ENCODE assay signal across 8 cellular contexts in the genomic region with DNA sequence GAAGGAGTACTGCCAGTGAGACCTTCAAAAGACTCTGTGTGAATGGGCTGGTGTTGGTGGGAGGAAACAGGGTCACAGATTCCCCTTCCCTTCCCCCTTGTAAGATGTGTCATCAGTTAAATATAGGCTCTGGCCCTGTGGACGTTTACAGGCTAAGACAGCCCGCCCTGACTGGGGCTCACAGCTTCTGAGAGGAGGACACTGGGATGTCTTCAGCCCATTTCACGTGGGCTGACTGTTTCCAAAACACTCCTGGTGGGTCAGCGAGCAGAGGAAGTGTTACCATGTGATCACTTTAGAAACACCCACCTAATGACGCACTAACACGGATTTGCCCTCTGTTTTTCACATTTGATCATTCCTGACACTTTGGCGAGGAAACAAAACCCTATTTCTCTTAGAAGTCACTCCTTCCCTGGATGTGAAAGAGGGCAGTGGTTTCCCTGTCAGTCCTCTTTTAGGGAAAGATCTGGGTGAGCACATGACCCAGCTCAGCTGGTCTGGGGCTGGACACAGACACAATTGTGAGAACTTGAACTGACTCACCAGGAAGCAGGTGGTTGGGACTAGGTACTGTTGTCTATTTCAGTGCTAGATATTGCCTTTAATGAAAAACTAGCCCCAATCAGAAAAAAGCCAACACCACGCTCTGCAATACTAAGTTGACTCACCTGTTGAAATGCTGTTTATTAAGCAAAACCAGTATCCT. TPM values are rescaled to one million over a fixed set of nuclear protein-coding genes. Genes with fewer than 3 reads are reported as not detected.
DNase-seq lines count a peak whose midpoint lies in the region; ATAC-seq and TF ChIP-seq lines count a peak whose summit lies in the region.

No MANE protein-coding gene starts in this region.

- H3K4me1 ChIP-seq in RWPE2 (ENCODE audit: insufficient read depth, poor library complexity, severe bottlenecking) (peaks cover 33% of the 10 kb centered on the region), body of pancreas (peaks cover 36% of the 10 kb centered on the region), left lung (peaks cover 18 to 95% of the 10 kb centered on the region in 2 donors)

- H3K4me3 ChIP-seq in RWPE2 (ENCODE audit: severe bottlenecking) (no peak overlapping the region), body of pancreas (no peak overlapping the region), left lung (no peak overlapping the region)

- no peaks in the 10 kb centered on the region for H3K36me3 ChIP-seq in RWPE2 (ENCODE audit: low read depth)
- H3K36me3 ChIP-seq in body of pancreas (replicated peaks in 1 of 2; ENCODE audit: insufficient read depth in 1 of 2, low read depth in 2 of 2), result no peaks in the 10 kb centered on the region
- no peaks in the 10 kb centered on the region for H3K36me3 ChIP-seq in left lung

- no peak for DNase-seq in RWPE2 (ENCODE audit: low spot score)
- DNase-seq in body of pancreas, result peak; percentile 16 to 74 (median 38)
- peak in 1 of 2 donors; percentile 85 for DNase-seq in left lung
- DNase-seq in stimulated activated CD8-positive, alpha-beta memory T cell treated with anti-CD3 and anti-CD28 coated beads, Interleukin-4, amount 100 ng/mL, for 24 hours (ENCODE audit: low read depth), result peak; percentile 42
- DNase-seq in NCI-H187 (lab: John Stamatoyannopoulos, UW), result no peak
- no peak for DNase-seq in LoVo (ENCODE audit: low spot score)

- H3K27ac ChIP-seq in RWPE2 (ENCODE audit: poor library complexity, severe bottlenecking) (peak overlapping the region; percentile 21), body of pancreas (peak overlapping the region; percentile 3 to 74 (median 65)), left lung (peak overlapping the region; percentile 72 to 90)

- peak; percentile 65 for ATAC-seq in GM18867 (IDR thresholded peaks at IDR 0.05; ENCODE audit: unreplicated experiment)
- peak; percentile 57 for ATAC-seq in HG03025 (IDR thresholded peaks at IDR 0.05; ENCODE audit: low FRiP score, unreplicated experiment)
- peak; percentile 78 for ATAC-seq in RWPE2 (ENCODE audit: low read depth)
- peak; percentile 59 for ATAC-seq in body of pancreas
- peak; percentile 70 for ATAC-seq in left lung

- intact Hi-C loops in body of pancreas (cut with DNase I), result no loop called here
- intact Hi-C loops in left lung (cut with DNase I), result loop anchor here in 1 of 2 donors (10.0 kb wide), 1 partner anchor 78 kb away; no protein-coding TSS in a partner anchor

- H3K9me3 ChIP-seq in RWPE2 (ENCODE audit: severe bottlenecking), result no peaks in the 10 kb centered on the region
- no peaks in the 10 kb centered on the region for H3K9me3 ChIP-seq in body of pancreas
- H3K9me3 ChIP-seq in left lung, result no peaks in the 10 kb centered on the region

- TF ChIP-seq CTCF in RWPE2 (IDR thresholded peaks at IDR 0.05; ENCODE audit: poor library complexity, severe bottlenecking), result no peak
- TF ChIP-seq CTCF in body of pancreas (IDR thresholded peaks at IDR 0.05), result no peak
- TF ChIP-seq CTCF in left lung (IDR thresholded peaks at IDR 0.05), result no peak

- H3K27me3 ChIP-seq in RWPE2 (ENCODE audit: insufficient read depth, poor library complexity, severe bottlenecking) (no peaks in the 10 kb centered on the region), body of pancreas (no peaks in the 10 kb centered on the region), left lung (no peaks in the 10 kb centered on the region)

- 57 to 59% methylated on average over 8 of the region's 8 CpGs for WGBS in body of pancreas, 2 donors

- TF ChIP-seq POLR2A in body of pancreas (IDR thresholded peaks at IDR 0.05), result no peak

RNA-seq across cellular contexts. Expression of a gene that starts 38.9 kb away (rescaled TPM):
- not detected for total RNA-seq in body of pancreas
- total RNA-seq in left lung, result not detected

Comparison
In these comparisons a context has a peak if more than half of its experiments do, and no peak if none do; other contexts are left out.
1. DNase-seq: peak in body of pancreas (4 of 4) and stimulated activated CD8-positive, alpha-beta memory T cell treated with anti-CD3 and anti-CD28 coated beads, Interleukin-4, amount 100 ng/mL, for 24 hours (single experiment); none in RWPE2 (single experiment), NCI-H187 (0 of 2) and LoVo (single experiment).
2. H3K27ac ChIP-seq: peak in every context shown above with its lines; median percentile 81 in left lung; 65 in body of pancreas; 21 in RWPE2.
3. Peak in every context shown above with its lines, with median percentiles within 50 percentile points of each other: ATAC-seq.